Comparison of ENCODE assay signal across 30 cellular contexts in the genomic region with DNA sequence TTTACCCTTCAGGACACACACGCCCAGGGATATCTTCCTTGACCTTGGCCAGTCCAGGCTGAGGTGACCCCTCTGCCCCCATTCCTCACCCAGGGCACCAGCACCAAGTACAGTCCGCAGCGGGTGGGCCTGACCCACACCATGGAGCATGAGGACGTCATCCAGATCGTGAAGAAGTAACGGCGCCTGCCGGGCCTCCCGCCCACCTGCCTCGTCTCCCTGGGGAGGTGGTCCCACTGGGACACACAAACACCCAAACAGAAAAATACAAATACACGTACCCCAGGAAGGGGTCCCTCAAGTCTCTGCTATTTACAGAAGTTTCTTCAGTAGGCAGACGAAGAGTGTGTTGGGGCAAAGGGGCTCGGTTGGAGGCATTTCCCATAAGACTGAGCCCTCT.
"Had no signal": no experiment of that assay in that cellular context is flagged by ENCODE, and none has a peak within 500 bp of the region (broad histone marks: within the 10 kb centered on the region; RNA-seq: fewer than 3 reads in every experiment).

No MANE protein-coding gene starts in this region.

- H3K27ac Mint-ChIP-seq: activated CD4-positive, alpha-beta memory T cell treated with anti-CD3 and anti-CD28 coated beads, Interleukin-2, amount 10 ng/mL, durations not matched to agents 7 days and 5 days; activated CD4-positive, alpha-beta T cell treated with anti-CD3 and anti-CD28 coated beads, Interleukin-2, amount 10 ng/mL, durations not matched to agents 7 days and 5 days; activated naive CD4-positive, alpha-beta T cell treated with anti-CD3 and anti-CD28 coated beads, Interleukin-2, amount 10 ng/mL, durations not matched to agents 7 days and 5 days; activated naive CD8-positive, alpha-beta T cell; activated T-helper 1 cell treated with anti-CD3 and anti-CD28 coated beads, Interleukin-12 subunit alpha, Interleukin-12 subunit beta, Interleukin-2, Interleukin-4 antibody, amounts not matched to agents 30 ng/mL and 10 ng/mL and 1 ng/mL, durations not matched to agents 14 hours and 24 hours and 36 hours; dendritic cell treated with granulocyte-macrophage colony-stimulating factor and Interleukin-4, amounts not matched to agents 40 ng/mL and 50 ng/mL, for 4 days; endodermal cell; T-helper 2 cell treated with Interferon-gamma antibody and Interleukin-4, amounts not matched to agents 5 μg/mL and 100 μg/mL, for 36 hours had no signal

- H3K27me3 ChIP-seq: brain microvascular endothelial cell, dorsolateral prefrontal cortex, heart left ventricle had no signal

- DNase-seq: activated CD4-positive, alpha-beta memory T cell treated with anti-CD3 and anti-CD28 coated beads, Interleukin-2, amount 10 ng/mL, durations not matched to agents 7 days and 5 days; activated CD4-positive, alpha-beta T cell treated with anti-CD3 and anti-CD28 coated beads for 4 hours; activated CD4-positive, alpha-beta T cell treated with anti-CD3 and anti-CD28 coated beads, Interleukin-2, amount 10 ng/mL, durations not matched to agents 7 days and 5 days; activated CD4-positive, alpha-beta T cell treated with anti-CD3 and anti-CD28 coated beads, Interleukin-2, amount 50 U/mL, for 4 hours; activated CD4-positive, CD25-positive, alpha-beta regulatory T cell; activated CD4-positive, CD25-positive, alpha-beta regulatory T cell treated with anti-CD3 and anti-CD28 coated beads, Interleukin-2, amount 50 U/mL, for 72 hours; activated CD8-positive, alpha-beta memory T cell treated with anti-CD3 and anti-CD28 coated beads, Interleukin-2, amount 50 U/mL, for 48 hours; activated gamma-delta T cell; activated naive CD4-positive, alpha-beta T cell; activated naive CD4-positive, alpha-beta T cell treated with anti-CD3 and anti-CD28 coated beads, Interleukin-2, amount 10 ng/mL, durations not matched to agents 7 days and 5 days; activated T-cell treated with anti-CD3 and anti-CD28 coated beads for 4 hours; activated T-cell treated with anti-CD3 and anti-CD28 coated beads, Interleukin-2, amount 50 U/mL, for 4 hours; amniotic stem cell; brain microvascular endothelial cell; dorsolateral prefrontal cortex; effector memory CD4-positive, alpha-beta T cell; endodermal cell; foreskin fibroblast; T-helper 1 cell; T-helper 17 cell; T1000; WERI-Rb-1 had no signal

- H3K4me1 ChIP-seq: heart left ventricle had no signal

- H3K27ac ChIP-seq: brain microvascular endothelial cell, coronary artery, heart left ventricle, WERI-Rb-1 had no signal

- H3K36me3 ChIP-seq: WERI-Rb-1 had no signal

- H3K9me3 Mint-ChIP-seq: activated CD4-positive, alpha-beta memory T cell treated with anti-CD3 and anti-CD28 coated beads, Interleukin-2, amount 10 ng/mL, durations not matched to agents 7 days and 5 days; activated CD4-positive, alpha-beta T cell treated with anti-CD3 and anti-CD28 coated beads, Interleukin-2, amount 10 ng/mL, durations not matched to agents 7 days and 5 days; activated naive CD4-positive, alpha-beta T cell treated with anti-CD3 and anti-CD28 coated beads, Interleukin-2, amount 10 ng/mL, durations not matched to agents 7 days and 5 days; activated T-cell treated with anti-CD3 and anti-CD28 coated beads, Interleukin-2, amount 50 U/mL, for 4 hours; activated T-helper 1 cell treated with anti-CD3 and anti-CD28 coated beads, Interleukin-12 subunit alpha, Interleukin-12 subunit beta, Interleukin-2, Interleukin-4 antibody, amounts not matched to agents 30 ng/mL and 10 ng/mL and 1 ng/mL, durations not matched to agents 14 hours and 24 hours and 36 hours; central memory CD8-positive, alpha-beta T cell; dendritic cell treated with granulocyte-macrophage colony-stimulating factor and Interleukin-4, amounts not matched to agents 40 ng/mL and 50 ng/mL, for 4 days; endodermal cell; T-helper 2 cell treated with Interferon-gamma antibody and Interleukin-4, amounts not matched to agents 5 μg/mL and 100 μg/mL, for 36 hours had no signal

- H3K9me3 ChIP-seq: heart left ventricle had no signal

- H3K27me3 Mint-ChIP-seq: activated CD4-positive, alpha-beta memory T cell treated with anti-CD3 and anti-CD28 coated beads, Interleukin-2, amount 10 ng/mL, durations not matched to agents 7 days and 5 days; activated CD4-positive, alpha-beta T cell treated with anti-CD3 and anti-CD28 coated beads, Interleukin-2, amount 10 ng/mL, durations not matched to agents 7 days and 5 days; activated naive CD4-positive, alpha-beta T cell treated with anti-CD3 and anti-CD28 coated beads, Interleukin-2, amount 10 ng/mL, durations not matched to agents 7 days and 5 days; activated naive CD8-positive, alpha-beta T cell; central memory CD8-positive, alpha-beta T cell; T-helper 17 cell had no signal

- H3K4me3 Mint-ChIP-seq: activated CD4-positive, alpha-beta memory T cell treated with anti-CD3 and anti-CD28 coated beads, Interleukin-2, amount 10 ng/mL, durations not matched to agents 7 days and 5 days; activated CD4-positive, alpha-beta T cell treated with anti-CD3 and anti-CD28 coated beads, Interleukin-2, amount 10 ng/mL, durations not matched to agents 7 days and 5 days; activated naive CD4-positive, alpha-beta T cell treated with anti-CD3 and anti-CD28 coated beads, Interleukin-2, amount 10 ng/mL, durations not matched to agents 7 days and 5 days; activated naive CD8-positive, alpha-beta T cell; activated T-cell treated with anti-CD3 and anti-CD28 coated beads, Interleukin-2, amount 50 U/mL, for 4 hours; activated T-helper 1 cell treated with anti-CD3 and anti-CD28 coated beads, Interleukin-12 subunit alpha, Interleukin-12 subunit beta, Interleukin-2, Interleukin-4 antibody, amounts not matched to agents 30 ng/mL and 10 ng/mL and 1 ng/mL, durations not matched to agents 14 hours and 24 hours and 36 hours; central memory CD8-positive, alpha-beta T cell; dendritic cell treated with granulocyte-macrophage colony-stimulating factor and Interleukin-4, amounts not matched to agents 40 ng/mL and 50 ng/mL, for 4 days; endodermal cell; T-helper 17 cell; T-helper 2 cell treated with Interferon-gamma antibody and Interleukin-4, amounts not matched to agents 5 μg/mL and 100 μg/mL, for 36 hours had no signal

- H3K36me3 Mint-ChIP-seq: activated naive CD8-positive, alpha-beta T cell had no signal

- H3K4me3 ChIP-seq: coronary artery, dorsolateral prefrontal cortex, heart left ventricle had no signal

- ATAC-seq: activated T-cell treated with anti-CD3 and anti-CD28 coated beads, Interleukin-2, amount 50 U/mL, for 4 hours; esophagus mucosa; heart left ventricle; T-helper 17 cell had no signal

- H3K4me1 Mint-ChIP-seq: activated CD4-positive, alpha-beta memory T cell treated with anti-CD3 and anti-CD28 coated beads, Interleukin-2, amount 10 ng/mL, durations not matched to agents 7 days and 5 days; activated CD4-positive, alpha-beta T cell treated with anti-CD3 and anti-CD28 coated beads, Interleukin-2, amount 10 ng/mL, durations not matched to agents 7 days and 5 days; activated naive CD4-positive, alpha-beta T cell treated with anti-CD3 and anti-CD28 coated beads, Interleukin-2, amount 10 ng/mL, durations not matched to agents 7 days and 5 days; endodermal cell had no signal
